In the genomic region with DNA sequence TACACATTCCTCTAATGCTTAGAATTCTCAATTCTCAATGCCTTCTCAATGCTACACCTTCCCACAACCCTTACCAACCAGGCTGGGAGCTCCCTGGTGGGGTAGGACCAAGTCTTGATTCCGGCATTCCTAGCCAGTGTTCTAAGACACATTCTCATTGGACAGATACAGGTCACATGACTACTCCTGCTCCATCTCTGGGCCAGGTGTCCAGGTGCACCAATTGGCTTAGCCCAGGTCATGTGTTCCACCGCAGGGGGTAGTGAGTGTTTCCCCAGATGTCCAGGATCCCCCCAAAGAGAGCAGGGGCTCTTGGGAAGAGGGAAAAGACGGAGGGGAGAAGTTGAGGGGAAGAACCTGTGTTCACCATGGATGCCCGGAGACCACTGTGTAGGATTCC, we compare ENCODE assay signal across 24 cellular contexts. TPM values are rescaled to one million over a fixed set of nuclear protein-coding genes. Genes with fewer than 3 reads are reported as not detected.
DNase-seq lines count a peak whose midpoint lies in the region; ATAC-seq, FAIRE-seq and TF ChIP-seq lines count a peak whose summit lies in the region.
"Had no signal": no experiment of that assay in that cellular context is flagged by ENCODE, and none has a peak within 500 bp of the region (broad histone marks: within the 10 kb centered on the region; RNA-seq: fewer than 3 reads in every experiment).

No MANE protein-coding gene starts in this region.

- intact Hi-C loops in HCT116 (cut with micrococcal nuclease) (no loop called here), K562 (cut with micrococcal nuclease) (no loop called here), right lobe of liver (cut with DNase I) (no loop called here)

- no peak overlapping the region for H4K8ac ChIP-seq in mesendoderm (ENCODE audit: low read depth, low read length)

- H4K5ac ChIP-seq in mesendoderm (ENCODE audit: low read length): no peak overlapping the region

- H3K27me3 ChIP-seq in HCT116 (ENCODE audit: insufficient read depth, low read length): no peaks in the 10 kb centered on the region
- H3K27me3 ChIP-seq in K562 (ENCODE audit: control insufficient read depth in 2 of 2, insufficient read depth in 2 of 2, low read length in 2 of 2): peaks cover 6 to 20% of the 10 kb centered on the region in 2 experiments
- H3K27me3 ChIP-seq in mesendoderm (ENCODE audit: insufficient read depth, low read length, poor library complexity): no peaks in the 10 kb centered on the region
- H3K27me3 ChIP-seq in right lobe of liver: no peaks in the 10 kb centered on the region

- ATAC-seq in HCT116 (peak; percentile 57), T-helper 17 cell (no peak), K562 (peak; percentile 20; the same call in 1 of the 3 replicates), right lobe of liver (no peak), GM19395 (IDR thresholded peaks at IDR 0.05; ENCODE audit: unreplicated experiment) (no peak)

- H2AFZ ChIP-seq in HCT116 (ENCODE audit: low read depth, low read length, poor library complexity, severe bottlenecking) (no peak overlapping the region), K562 (ENCODE audit: low read depth, low read length) (peak overlapping the region; percentile 86; the same call in 1 of the 2 replicates)
- H2AFZ ChIP-seq: GM23248 had no signal

- no peak for TF ChIP-seq EP300 in K562 (IDR thresholded peaks at IDR 0.05; ENCODE audit: low read length)

- CTCF ChIA-PET in HCT116 (lab: Charles Lee) (no interaction called here), K562 (lab: Yijun Ruan, JAX; ENCODE audit: low intra/inter-chr PET ratio) (no interaction called here)

- peaks cover 7% of the 10 kb centered on the region for H3K36me3 Mint-ChIP-seq in T-helper 17 cell (ENCODE audit: low read depth)

- TF ChIP-seq POLR2A in HCT116 (IDR thresholded peaks at IDR 0.05; ENCODE audit: borderline replicate concordance, extremely low read depth, insufficient read depth, insufficient read length): no peak
- TF ChIP-seq POLR2A in K562 (conservative IDR thresholded peaks at IDR 0.05): no peak
- TF ChIP-seq POLR2A in right lobe of liver (IDR thresholded peaks at IDR 0.05): no peak

- in situ Hi-C loops in K562 (cut with MboI): no loop called here

- no peak overlapping the region for H3K23ac ChIP-seq in mesendoderm (ENCODE audit: low read length)

- H3K9me3 ChIP-seq in HCT116 (ENCODE audit: control insufficient read depth in 1 of 2, insufficient read depth in 1 of 2, low read depth in 1 of 2, low read length in 2 of 2): no peaks in the 10 kb centered on the region
- no peaks in the 10 kb centered on the region for H3K9me3 ChIP-seq in T-helper 17 cell (ENCODE audit: control insufficient read depth, low read length, poor library complexity, severe bottlenecking)
- no peaks in the 10 kb centered on the region for H3K9me3 ChIP-seq in K562 (replicated peaks; ENCODE audit: control insufficient read depth, insufficient read depth, low read depth, low read length)
- H3K9me3 ChIP-seq in right lobe of liver: no peaks in the 10 kb centered on the region
- H3K9me3 ChIP-seq: Caco-2 had no signal

- H2BK15ac ChIP-seq in mesendoderm (replicated peaks; ENCODE audit: low read depth): no peak overlapping the region

- H3K27ac ChIP-seq in HCT116 (ENCODE audit: low read depth, low read length) (no peak overlapping the region), K562 (ENCODE audit: extremely low read depth, low read depth, low read length) (no peak overlapping the region), mesendoderm (ENCODE audit: low read depth, low read length) (no peak overlapping the region), right lobe of liver (no peak overlapping the region)
- H3K27ac ChIP-seq: GM23248, HL-60 had no signal

- H3K56ac ChIP-seq in mesendoderm (ENCODE audit: low read length): no peak overlapping the region

- peaks cover 35% of the 10 kb centered on the region for H3K4me1 Mint-ChIP-seq in T-helper 17 cell

- no peaks in the 10 kb centered on the region for H4K20me1 ChIP-seq in HCT116 (ENCODE audit: insufficient read depth)
- no peaks in the 10 kb centered on the region for H4K20me1 ChIP-seq in K562 (replicated peaks; ENCODE audit: control insufficient read depth, insufficient read depth, low read length)

- H3K9me2 ChIP-seq in HCT116 (ENCODE audit: insufficient read depth): no peaks in the 10 kb centered on the region

- no peak overlapping the region for H3K4me3 Mint-ChIP-seq in T-helper 17 cell
- H3K4me3 Mint-ChIP-seq: CD4-positive, alpha-beta T cell; HFFc6 had no signal

- H3K4me1 ChIP-seq in HCT116 (ENCODE audit: control insufficient read depth in 1 of 2, insufficient read depth in 2 of 2, low read length in 2 of 2): no peaks in the 10 kb centered on the region
- H3K4me1 ChIP-seq in K562 (replicated peaks in 1 of 2; ENCODE audit: control insufficient read depth in 2 of 2, insufficient read depth in 2 of 2, low read length in 2 of 2): peaks cover 0 to 15% of the 10 kb centered on the region in 2 experiments; a peak in 3 of 5 replicates
- peaks cover 11% of the 10 kb centered on the region for H3K4me1 ChIP-seq in mesendoderm (ENCODE audit: control insufficient read depth, low read depth, low read length)
- peaks cover 0 to 7% (median 0%) of the 10 kb centered on the region in 4 donors for H3K4me1 ChIP-seq in right lobe of liver

- no peak overlapping the region for H3K9ac ChIP-seq in HCT116 (ENCODE audit: low read length)
- no peak overlapping the region for H3K9ac ChIP-seq in K562 (ENCODE audit: insufficient read depth in 1 of 2, low read depth in 2 of 2, low read length in 2 of 2)
- H3K9ac ChIP-seq in mesendoderm (ENCODE audit: low read length): no peak overlapping the region
- H3K9ac ChIP-seq: GM23248 had no signal

- DNase-seq in HCT116 (ENCODE audit: low read depth, low spot score): no peak
- no peak for DNase-seq in T-helper 17 cell
- DNase-seq in K562 (ENCODE audit: extremely low read depth in 1 of 4, low spot score in 3 of 4): peak in 1 of 4 experiments; percentile 42
- peak; percentile 32 for DNase-seq in mesendoderm
- no peak for DNase-seq in right lobe of liver
- no peak for DNase-seq in DMS 273 (lab: John Stamatoyannopoulos, UW; ENCODE audit: unreplicated experiment)
- DNase-seq: AML-193; Caco-2; CD4-positive, alpha-beta T cell; DMS153; DMS79; GM23248; HCEC 1CT; HFFc6; IMR-90; KG1 had no signal

- H3K36me3 ChIP-seq in HCT116 (ENCODE audit: control insufficient read depth in 1 of 2, insufficient read depth in 2 of 2, low read length in 2 of 2): no peaks in the 10 kb centered on the region
- H3K36me3 ChIP-seq in K562 (ENCODE audit: control insufficient read depth, insufficient read depth, low read length): no peaks in the 10 kb centered on the region
- H3K36me3 ChIP-seq in mesendoderm (ENCODE audit: control insufficient read depth, insufficient read depth, low read length): no peaks in the 10 kb centered on the region
- no peaks in the 10 kb centered on the region for H3K36me3 ChIP-seq in right lobe of liver

- BruUV-seq in HCT116 (replicated peaks; lab: Mats Ljungman, UMichigan): no TSS peak
- no TSS peak for BruUV-seq in K562 (replicated peaks; lab: Mats Ljungman, UMichigan)

- H3K27me3 Mint-ChIP-seq in T-helper 17 cell: peaks cover 17% of the 10 kb centered on the region
- H3K27me3 Mint-ChIP-seq: CD4-positive, alpha-beta T cell had no signal

- no peak overlapping the region for H3K4ac ChIP-seq in mesendoderm (ENCODE audit: low read depth, low read length)

- H2AK5ac ChIP-seq in mesendoderm (ENCODE audit: low read length): no peak overlapping the region

- POLR2A ChIA-PET in HCT116 (lab: Charles Lee) (no interaction called here), K562 (lab: Yijun Ruan, JAX) (interaction anchor here (0.5 kb wide), 1 partner anchor 73 kb away, joined by 4 read pairs; no protein-coding TSS in a partner anchor)

- H3K9me1 ChIP-seq in K562 (ENCODE audit: control insufficient read depth, insufficient read depth, low read length): no peaks in the 10 kb centered on the region

- no peak overlapping the region for H3K4me2 ChIP-seq in HCT116 (ENCODE audit: low read length)
- H3K4me2 ChIP-seq in K562 (ENCODE audit: insufficient read depth, low read length): no peak overlapping the region
- no peak overlapping the region for H3K4me2 ChIP-seq in mesendoderm (ENCODE audit: low read length)

- no peak for TF ChIP-seq CTCF in HCT116 (IDR thresholded peaks at IDR 0.05 in 2 of 3, conservative IDR thresholded peaks at IDR 0.05 in 1 of 3; ENCODE audit: borderline replicate concordance in 1 of 3, insufficient read depth in 1 of 3, low read depth in 2 of 3, low read length in 2 of 3)
- TF ChIP-seq CTCF in K562 (IDR thresholded peaks at IDR 0.05 in 2 of 3, conservative IDR thresholded peaks at IDR 0.05 in 1 of 3; ENCODE audit: insufficient read depth in 2 of 3, low read depth in 1 of 3, low read length in 3 of 3): no peak
- no peak for TF ChIP-seq CTCF in right lobe of liver (IDR thresholded peaks at IDR 0.05)

- 42% methylated on average over 4 of the region's 4 CpGs for WGBS in K562 (ENCODE audit: insufficient coverage, low coverage, missing lambda C conversion rate)
- no CpG with 5 or more reads among the region's 4 CpGs for WGBS in mesendoderm (ENCODE audit: extremely low coverage, insufficient coverage, low lambda C conversion rate)
- 90% methylated on average over 2 of the region's 4 CpGs for WGBS in right lobe of liver (ENCODE audit: insufficient coverage, low coverage, low lambda C conversion rate, missing lambda C conversion rate)

- H3K79me2 ChIP-seq in HCT116 (ENCODE audit: insufficient read depth, low read length): no peaks in the 10 kb centered on the region
- no peaks in the 10 kb centered on the region for H3K79me2 ChIP-seq in K562 (ENCODE audit: control insufficient read depth, insufficient read depth, low read length)
- no peaks in the 10 kb centered on the region for H3K79me2 ChIP-seq in mesendoderm (ENCODE audit: control insufficient read depth, insufficient read depth, low read length)

- TF ChIP-seq RAD21 in HCT116 (IDR thresholded peaks at IDR 0.05; ENCODE audit: low read depth): no peak
- TF ChIP-seq RAD21 in K562 (CRISPR knock-in tag; conservative IDR thresholded peaks at IDR 0.05 in 1 of 2, IDR thresholded peaks at IDR 0.05 in 1 of 2): no peak

- FAIRE-seq in K562 (lab: Jason Lieb, UNC): peak; percentile 66
- FAIRE-seq: A204.1, D721Med, H54 had no signal

- H3K79me1 ChIP-seq in mesendoderm (ENCODE audit: low read length): no peaks in the 10 kb centered on the region

- H2BK5ac ChIP-seq in mesendoderm (ENCODE audit: low read length): no peak overlapping the region

- H2BK120ac ChIP-seq in mesendoderm (ENCODE audit: low read depth, low read length): no peak overlapping the region

- H3K18ac ChIP-seq in mesendoderm (ENCODE audit: low read length): no peak overlapping the region

- no peak overlapping the region for H3K4me3 ChIP-seq in HCT116 (replicated peaks in 1 of 2; ENCODE audit: low read depth in 1 of 2, low read length in 2 of 2)
- no peak overlapping the region for H3K4me3 ChIP-seq in K562
- H3K4me3 ChIP-seq in mesendoderm (ENCODE audit: low read length): no peak overlapping the region
- H3K4me3 ChIP-seq in right lobe of liver: no peak overlapping the region
- H3K4me3 ChIP-seq: GM23248 had no signal

- H3K27ac Mint-ChIP-seq in T-helper 17 cell: peak overlapping the region; percentile 51
- H3K27ac Mint-ChIP-seq: CD4-positive, alpha-beta T cell; HFFc6 had no signal

- RAD21 ChIA-PET in HCT116 (lab: Charles Lee; ENCODE audit: low non-redundant PET in 1 of 2, low total read pairs in 2 of 2, uncharacterized antibody in 2 of 2, unreplicated experiment in 2 of 2): no interaction called here

RNA-seq across cellular contexts. Expression of gene MLN, which starts 58.7 kb away (rescaled TPM):
- total RNA-seq in HCT116 (2021; ENCODE audit: unreplicated experiment): not detected
- polyA plus RNA-seq in HCT116 (2012): not detected in 2 replicates
- not detected for total RNA-seq in T-helper 17 cell
- total RNA-seq in K562 (2011; cell fraction: chromatin; rRNA removed; ENCODE audit: low replicate concordance): not detected in 2 replicates
- not detected in 2 replicates for total RNA-seq in K562 (2011; cell fraction: nucleolus; rRNA removed)
- total RNA-seq in K562 (2011; cell fraction: nucleoplasm; rRNA removed): not detected in 2 replicates
- not detected in 2 replicates for total RNA-seq in K562 (2014; rRNA removed)
- total RNA-seq in K562 (2014; rRNA removed; fragmentation: Illumina TruSeq; extraction: Trizol): not detected in 2 replicates
- total RNA-seq in K562 (2015; rRNA removed; fragmentation: Illumina TruSeq; extraction: Trizol): not detected in 2 replicates
- total RNA-seq in K562 (2021): not detected in 2 replicates
- not detected in 2 replicates for polyA plus RNA-seq in K562 (2011; rRNA removed)
- polyA plus RNA-seq in K562 (2011; cell fraction: cytosol; rRNA removed): not detected in 2 replicates
- not detected in 2 replicates for polyA plus RNA-seq in K562 (2011; cell fraction: nucleus; rRNA removed)
- not detected in 2 replicates for polyA plus RNA-seq in K562 (2012)
- not detected in 2 replicates for polyA plus RNA-seq in K562 (2014; fragmentation: Illumina TruSeq; extraction: Trizol)
- polyA plus RNA-seq in K562 (2014; fragmentation: Nextera tagmentation; extraction: Ambion mirVana): not detected
- not detected in 2 replicates for polyA plus RNA-seq in K562 (2014; rRNA removed)
- polyA minus RNA-seq in K562 (2011; rRNA and poly(A)+ RNA removed): not detected in 2 replicates
- polyA minus RNA-seq in K562 (2011; cell fraction: cytosol; rRNA and poly(A)+ RNA removed): not detected in 2 replicates
- polyA minus RNA-seq in K562 (2011; cell fraction: nucleus; rRNA and poly(A)+ RNA removed): not detected in 2 replicates
- not detected for polyA plus RNA-seq in mesendoderm (2013, experiment 1 of 2)
- polyA plus RNA-seq in mesendoderm (2013, experiment 2 of 2): not detected
- total RNA-seq in right lobe of liver: not detected
- total RNA-seq: Caco-2; CD4-positive, alpha-beta T cell; Daoy; GM23248; HFFc6; HT1080; IMR-90 had no signal
- polyA plus RNA-seq: BJ, GM23248, IMR-90 had no signal

Comparison
In these comparisons a context has a peak if more than half of its experiments do, and no peak if none do; other contexts are left out.
1. ATAC-seq: peak in HCT116 (single experiment) and K562 (single experiment); none in T-helper 17 cell (single experiment), right lobe of liver (0 of 4) and GM19395 (single experiment).